1 cellular context compared by ENCODE assay signal in genomic region chr7:101017099-101017777, GRCh38.
TF ChIP-seq lines count a peak whose summit lies in the region.

No MANE protein-coding gene starts in this region.

TF ChIP-seq in K562, 482 proteins besides CTCF, POLR2A, EP300 and RAD21 (continued from another document):
- TF ChIP-seq, protein P1, sequence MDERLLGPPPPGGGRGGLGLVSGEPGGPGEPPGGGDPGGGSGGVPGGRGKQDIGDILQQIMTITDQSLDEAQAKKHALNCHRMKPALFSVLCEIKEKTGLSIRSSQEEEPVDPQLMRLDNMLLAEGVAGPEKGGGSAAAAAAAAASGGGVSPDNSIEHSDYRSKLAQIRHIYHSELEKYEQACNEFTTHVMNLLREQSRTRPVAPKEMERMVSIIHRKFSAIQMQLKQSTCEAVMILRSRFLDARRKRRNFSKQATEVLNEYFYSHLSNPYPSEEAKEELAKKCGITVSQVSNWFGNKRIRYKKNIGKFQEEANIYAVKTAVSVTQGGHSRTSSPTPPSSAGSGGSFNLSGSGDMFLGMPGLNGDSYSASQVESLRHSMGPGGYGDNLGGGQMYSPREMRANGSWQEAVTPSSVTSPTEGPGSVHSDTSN (CRISPR knock-in tag; IDR thresholded peaks at IDR 0.05; ENCODE audit: low read depth) = no peak
- TF ChIP-seq, protein P1 (tag; conservative IDR thresholded peaks at IDR 0.05; ENCODE audit: low read depth) = peak; percentile 50
- TF ChIP-seq CTBP1 (IDR thresholded peaks at IDR 0.05; ENCODE audit: borderline replicate concordance) (peak; percentile 92), SMARCB1 (IDR thresholded peaks at IDR 0.05; ENCODE audit: insufficient read length, low read depth) (no peak), ZNF707 (CRISPR knock-in tag; conservative IDR thresholded peaks at IDR 0.05) (no peak), PML (IDR thresholded peaks at IDR 0.05; ENCODE audit: low read length) (no peak), ZNF263 (CRISPR knock-in tag; IDR thresholded peaks at IDR 0.05; ENCODE audit: borderline replicate concordance) (peak; percentile 81), SMARCE1 (IDR thresholded peaks at IDR 0.05) (peak; percentile 84), MAZ (CRISPR knock-in tag; conservative IDR thresholded peaks at IDR 0.05 in 1 of 2, IDR thresholded peaks at IDR 0.05 in 1 of 2) (peak; percentile 35 to 68; a peak in 3 of 4 replicates), ZNF76 (CRISPR knock-in tag; IDR thresholded peaks at IDR 0.05; ENCODE audit: borderline replicate concordance) (no peak), NFIC (IDR thresholded peaks at IDR 0.05) (0 out of 2 replicates have a peak, but pooled peaks have one; percentile 35), ZBTB33 (CRISPR knock-in tag; IDR thresholded peaks at IDR 0.05) (no peak), SAP30 (IDR thresholded peaks at IDR 0.05; ENCODE audit: borderline replicate concordance, insufficient read depth, low read depth, low read length, poor library complexity, severe bottlenecking) (no peak), ZNF316 (IDR thresholded peaks at IDR 0.05) (peak; percentile 42; the same call in 1 of the 2 replicates), U2AF1 (optimal IDR thresholded peaks at IDR 0.05; ENCODE audit: low read depth, low read length) (no peak), GABPA (tag; conservative IDR thresholded peaks at IDR 0.05; ENCODE audit: low read depth) (peak; percentile 78), ZC3H4 (CRISPR knock-in tag; IDR thresholded peaks at IDR 0.05; ENCODE audit: borderline replicate concordance) (no peak; the same call in 1 of the 2 replicates), ESRRA (IDR thresholded peaks at IDR 0.05; ENCODE audit: borderline replicate concordance, low read depth) (peak; percentile 58), MTA3 (IDR thresholded peaks at IDR 0.05; ENCODE audit: borderline replicate concordance) (peak; percentile 70), KLF1 (tag; IDR thresholded peaks at IDR 0.05) (peak; percentile 73; the same call in 1 of the 2 replicates), ZNF274 (IDR thresholded peaks at IDR 0.05; ENCODE audit: borderline replicate concordance, low read depth, low read length) (no peak), EGR1 (conservative IDR thresholded peaks at IDR 0.05) (peak; percentile 77), HMG20B (CRISPR knock-in tag; IDR thresholded peaks at IDR 0.05) (no peak), ZFX (CRISPR knock-in tag; IDR thresholded peaks at IDR 0.05) (peak; percentile 55), JUN (IDR thresholded peaks at IDR 0.05; ENCODE audit: borderline replicate concordance, low read depth, low read length) (peak; percentile 85; the same call in 1 of the 2 replicates), JUN (CRISPR knock-in tag; IDR thresholded peaks at IDR 0.05; ENCODE audit: borderline replicate concordance) (no peak), SP1 (CRISPR knock-in tag; IDR thresholded peaks at IDR 0.05) (0 out of 2 replicates have a peak, but pooled peaks have one; percentile 27), ARNT (IDR thresholded peaks at IDR 0.05) (0 out of 4 replicates have a peak, but pooled peaks of 1 of the 2 experiments have one; percentile 35), SRF (CRISPR knock-in tag; IDR thresholded peaks at IDR 0.05) (0 out of 4 replicates have a peak, but pooled peaks of 1 of the 2 experiments have one; percentile 27), MEIS2 (IDR thresholded peaks at IDR 0.05; ENCODE audit: partially characterized antibody) (peak; percentile 92), ZNF644 (tag; IDR thresholded peaks at IDR 0.05; ENCODE audit: low read depth) (no peak), SMARCA5 (IDR thresholded peaks at IDR 0.05) (peak; percentile 78; the same call in 1 of the 2 replicates), KLF13 (tag; IDR thresholded peaks at IDR 0.05; ENCODE audit: borderline replicate concordance, low read depth) (no peak), NRF1 (conservative IDR thresholded peaks at IDR 0.05 in 1 of 2, IDR thresholded peaks at IDR 0.05 in 1 of 2) (peak; percentile 72 to 77), JUND (IDR thresholded peaks at IDR 0.05; ENCODE audit: borderline replicate concordance, low read depth, low read length) (peak; percentile 95), JUND (tag; IDR thresholded peaks at IDR 0.05; ENCODE audit: borderline replicate concordance, low read depth, low read length) (peak; percentile 89; the same call in 2 of the 3 replicates), ZBTB7A (IDR thresholded peaks at IDR 0.05; ENCODE audit: borderline replicate concordance, control insufficient read depth, low read depth, low read length) (peak; percentile 88), ZNF668 (CRISPR knock-in tag; IDR thresholded peaks at IDR 0.05) (no peak), MYNN (IDR thresholded peaks at IDR 0.05) (peak; percentile 84), MYNN (CRISPR knock-in tag; IDR thresholded peaks at IDR 0.05) (no peak), KDM1A (IDR thresholded peaks at IDR 0.05) (peak in 1 of 2 experiments; percentile 48; a peak in 1 of 4 replicates), FOXK2 (conservative IDR thresholded peaks at IDR 0.05 in 1 of 2, IDR thresholded peaks at IDR 0.05 in 1 of 2; ENCODE audit: low read depth in 2 of 2) (peak; percentile 43 to 76; a peak in 3 of 4 replicates), HDAC1 (IDR thresholded peaks at IDR 0.05) (0 out of 4 replicates have a peak, but pooled peaks of 1 of the 2 experiments have one; percentile 42)
- TF ChIP-seq, protein P2, sequence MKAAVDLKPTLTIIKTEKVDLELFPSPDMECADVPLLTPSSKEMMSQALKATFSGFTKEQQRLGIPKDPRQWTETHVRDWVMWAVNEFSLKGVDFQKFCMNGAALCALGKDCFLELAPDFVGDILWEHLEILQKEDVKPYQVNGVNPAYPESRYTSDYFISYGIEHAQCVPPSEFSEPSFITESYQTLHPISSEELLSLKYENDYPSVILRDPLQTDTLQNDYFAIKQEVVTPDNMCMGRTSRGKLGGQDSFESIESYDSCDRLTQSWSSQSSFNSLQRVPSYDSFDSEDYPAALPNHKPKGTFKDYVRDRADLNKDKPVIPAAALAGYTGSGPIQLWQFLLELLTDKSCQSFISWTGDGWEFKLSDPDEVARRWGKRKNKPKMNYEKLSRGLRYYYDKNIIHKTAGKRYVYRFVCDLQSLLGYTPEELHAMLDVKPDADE (conservative IDR thresholded peaks at IDR 0.05; ENCODE audit: control insufficient read depth, low read depth, low read length) = 0 out of 2 replicates have a peak, but pooled peaks have one; percentile 27
- TF ChIP-seq, protein P3, sequence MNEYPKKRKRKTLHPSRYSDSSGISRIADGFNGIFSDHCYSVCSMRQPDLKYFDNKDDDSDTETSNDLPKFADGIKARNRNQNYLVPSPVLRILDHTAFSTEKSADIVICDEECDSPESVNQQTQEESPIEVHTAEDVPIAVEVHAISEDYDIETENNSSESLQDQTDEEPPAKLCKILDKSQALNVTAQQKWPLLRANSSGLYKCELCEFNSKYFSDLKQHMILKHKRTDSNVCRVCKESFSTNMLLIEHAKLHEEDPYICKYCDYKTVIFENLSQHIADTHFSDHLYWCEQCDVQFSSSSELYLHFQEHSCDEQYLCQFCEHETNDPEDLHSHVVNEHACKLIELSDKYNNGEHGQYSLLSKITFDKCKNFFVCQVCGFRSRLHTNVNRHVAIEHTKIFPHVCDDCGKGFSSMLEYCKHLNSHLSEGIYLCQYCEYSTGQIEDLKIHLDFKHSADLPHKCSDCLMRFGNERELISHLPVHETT (CRISPR knock-in tag; conservative IDR thresholded peaks at IDR 0.05 in 1 of 2, IDR thresholded peaks at IDR 0.05 in 1 of 2) = 0 out of 4 replicates have a peak, but pooled peaks of 1 of the 2 experiments have one; percentile 24
